In the genomic region with DNA sequence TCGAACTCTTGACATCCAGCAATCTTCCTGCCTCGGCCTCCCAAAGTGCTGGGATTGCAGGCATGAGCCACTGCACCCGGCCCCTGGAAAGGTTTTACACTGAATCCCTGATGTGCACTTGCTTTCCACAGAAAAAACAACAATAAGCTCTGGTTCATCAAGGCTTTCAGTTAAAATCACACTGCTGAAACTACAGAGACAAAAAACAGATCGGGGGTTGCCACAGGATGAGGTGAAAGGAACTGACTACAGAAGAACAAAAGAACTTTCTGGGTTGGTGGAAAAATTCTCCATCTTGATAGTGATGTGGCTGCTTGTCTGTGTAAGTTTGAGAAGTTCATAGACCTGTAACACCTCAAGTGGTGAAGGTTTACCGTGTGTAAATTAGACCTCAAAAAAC, we compare ENCODE assay signal across 8 cellular contexts. TPM values are rescaled to one million over a fixed set of nuclear protein-coding genes. Genes with fewer than 3 reads are reported as not detected.
DNase-seq lines count a peak whose midpoint lies in the region; ATAC-seq and TF ChIP-seq lines count a peak whose summit lies in the region.

No MANE protein-coding gene starts in this region.

- no peak overlapping the region for H2AFZ ChIP-seq in Loucy (ENCODE audit: low read length)

- peak overlapping the region; percentile 77 for H3K4me2 ChIP-seq in Loucy (ENCODE audit: low read depth, low read length, poor library complexity, severe bottlenecking)

- H3K9ac ChIP-seq in Loucy (ENCODE audit: low read depth, low read length, poor library complexity, severe bottlenecking) (peak overlapping the region; percentile 72), endodermal cell (ENCODE audit: extremely low read depth, low read length, poor library complexity, severe bottlenecking) (peak overlapping the region; percentile 74)

- POLR2A ChIA-PET in activated CD8-positive, alpha-beta T cell treated with anti-CD3 and anti-CD28 coated beads for 36 hours (lab: Charles Lee), result interaction anchor here (0.9 to 8.1 kb wide), 17 partner anchors 8 to 197 kb away, joined by 3 to 163 read pairs (median 6); a partner anchor contains a TSS

- no peaks in the 10 kb centered on the region for H3K9me2 ChIP-seq in Loucy (replicated peaks; ENCODE audit: low read depth, low read length)

- H4K20me1 ChIP-seq in Loucy (ENCODE audit: insufficient read depth, low read length, poor library complexity, severe bottlenecking), result peaks cover 5% of the 10 kb centered on the region

- no peaks in the 10 kb centered on the region for H3K9me3 Mint-ChIP-seq in activated CD8-positive, alpha-beta T cell treated with anti-CD3 and anti-CD28 coated beads for 36 hours
- H3K9me3 Mint-ChIP-seq in endodermal cell, result no peaks in the 10 kb centered on the region

- H3K9me3 ChIP-seq in Loucy (ENCODE audit: insufficient read depth, low read depth, low read length), result no peaks in the 10 kb centered on the region
- no peaks in the 10 kb centered on the region for H3K9me3 ChIP-seq in endodermal cell (ENCODE audit: control insufficient read depth, low read length)

- peak overlapping the region; percentile 80 for H3K4me3 ChIP-seq in Loucy (ENCODE audit: low read length, poor library complexity, severe bottlenecking)
- H3K4me3 ChIP-seq in endodermal cell (ENCODE audit: low read length), result peak overlapping the region; percentile 89

- CTCF ChIA-PET in activated CD8-positive, alpha-beta T cell treated with anti-CD3 and anti-CD28 coated beads for 36 hours (lab: Charles Lee), result interaction anchor here (0.8 to 6.4 kb wide), 12 partner anchors 10 to 148 kb away, joined by 3 to 44 read pairs (median 6); no protein-coding TSS in a partner anchor

- H3K27ac Mint-ChIP-seq in activated CD8-positive, alpha-beta T cell treated with anti-CD3 and anti-CD28 coated beads for 36 hours, result peak overlapping the region; percentile 90
- peak overlapping the region; percentile 85 for H3K27ac Mint-ChIP-seq in endodermal cell

- H3K4me1 ChIP-seq in Loucy (ENCODE audit: insufficient read depth, low read length, poor library complexity, severe bottlenecking) (peaks cover 64% of the 10 kb centered on the region), endodermal cell (ENCODE audit: control insufficient read depth, insufficient read depth, low read length) (peaks cover 30% of the 10 kb centered on the region)

- intact Hi-C loops in activated CD8-positive, alpha-beta T cell treated with anti-CD3 and anti-CD28 coated beads for 36 hours (cut with micrococcal nuclease), result loop anchor here (5.0 to 10.0 kb wide), 2 partner anchors 64 to 129 kb away; a partner anchor contains a TSS

- H3K27me3 Mint-ChIP-seq in activated CD8-positive, alpha-beta T cell treated with anti-CD3 and anti-CD28 coated beads for 36 hours, result no peaks in the 10 kb centered on the region
- no peaks in the 10 kb centered on the region for H3K27me3 Mint-ChIP-seq in endodermal cell (ENCODE audit: insufficient read depth)

- H3K27ac ChIP-seq in endodermal cell (ENCODE audit: low read depth, low read length), result no peak overlapping the region

- H3K4me3 Mint-ChIP-seq in activated CD8-positive, alpha-beta T cell treated with anti-CD3 and anti-CD28 coated beads for 36 hours, result peak overlapping the region; percentile 88
- H3K4me3 Mint-ChIP-seq in endodermal cell, result peak overlapping the region; percentile 83

- peaks cover 48% of the 10 kb centered on the region for H3K79me2 ChIP-seq in Loucy (ENCODE audit: insufficient read depth, low read length)

- peaks cover 59% of the 10 kb centered on the region for H3K4me1 Mint-ChIP-seq in activated CD8-positive, alpha-beta T cell treated with anti-CD3 and anti-CD28 coated beads for 36 hours (ENCODE audit: low read depth)
- H3K4me1 Mint-ChIP-seq in endodermal cell, result peaks cover 65% of the 10 kb centered on the region

- peaks cover 56% of the 10 kb centered on the region for H3K36me3 Mint-ChIP-seq in activated CD8-positive, alpha-beta T cell treated with anti-CD3 and anti-CD28 coated beads for 36 hours (ENCODE audit: low read depth)
- peaks cover 15% of the 10 kb centered on the region for H3K36me3 Mint-ChIP-seq in endodermal cell (ENCODE audit: low read depth)

- WGBS in endodermal cell (ENCODE audit: insufficient coverage in 1 of 2, insufficient read length in 1 of 2), 2 experiments, result 82 to 87% methylated on average over 5 of the region's 5 CpGs

- H3K27me3 ChIP-seq in Loucy (ENCODE audit: insufficient read depth, low read length, poor library complexity, severe bottlenecking), result no peaks in the 10 kb centered on the region
- no peaks in the 10 kb centered on the region for H3K27me3 ChIP-seq in endodermal cell (ENCODE audit: control insufficient read depth, insufficient read depth, low read length, poor library complexity, severe bottlenecking)

- ATAC-seq in activated CD8-positive, alpha-beta T cell treated with anti-CD3 and anti-CD28 coated beads for 36 hours, result peak; percentile 4
- ATAC-seq in GM21723 (IDR thresholded peaks at IDR 0.05; ENCODE audit: unreplicated experiment), result no peak
- no peak for ATAC-seq in GM21390 (IDR thresholded peaks at IDR 0.05; ENCODE audit: unreplicated experiment)

- no peak for TF ChIP-seq CTCF in Loucy (conservative IDR thresholded peaks at IDR 0.05; ENCODE audit: low read length)
- no peak for TF ChIP-seq CTCF in activated CD8-positive, alpha-beta T cell treated with anti-CD3 and anti-CD28 coated beads for 36 hours (IDR thresholded peaks at IDR 0.05)
- TF ChIP-seq CTCF in endodermal cell (conservative IDR thresholded peaks at IDR 0.05), result no peak

- no peaks in the 10 kb centered on the region for H3K36me3 ChIP-seq in Loucy (ENCODE audit: insufficient read depth, low read length)
- H3K36me3 ChIP-seq in endodermal cell (ENCODE audit: control insufficient read depth, insufficient read depth, low read length), result peaks cover 20% of the 10 kb centered on the region

- DNase-seq in activated CD8-positive, alpha-beta T cell treated with anti-CD3 and anti-CD28 coated beads for 36 hours, result peak; percentile 71
- DNase-seq in endodermal cell, result no peak
- peak; percentile 51 for DNase-seq in stimulated activated CD4-positive, alpha-beta T cell treated with anti-CD3 and anti-CD28 coated beads, Interleukin-4, amount 100 ng/mL, for 24 hours
- DNase-seq in NCI-H2196 treated with DMSO at 0.1 percent for 48 hours (lab: John Stamatoyannopoulos, UW; ENCODE audit: unreplicated experiment), result no peak
- DNase-seq in GF-D8 (lab: John Stamatoyannopoulos, UW), result no peak

- H3F3A ChIP-seq in Loucy (ENCODE audit: low read depth), result peaks cover 14% of the 10 kb centered on the region

RNA-seq across cellular contexts. Expression of a gene that starts 2.9 kb away (rescaled TPM):
- 10 to 100 TPM; 41.6 to 44.1 TPM for total RNA-seq in activated CD8-positive, alpha-beta T cell treated with anti-CD3 and anti-CD28 coated beads for 36 hours
- total RNA-seq in endodermal cell, result 10 to 100 TPM; 34.5 to 38.1 TPM
- 7.3 TPM for polyA plus RNA-seq in endodermal cell (2013, experiment 1 of 2)
- 5.5 TPM for polyA plus RNA-seq in endodermal cell (2013, experiment 2 of 2)

RNA-seq across cellular contexts. Expression of a gene that starts 42.1 kb away (rescaled TPM):
- 10 to 100 TPM; 66.7 to 68.5 TPM for total RNA-seq in activated CD8-positive, alpha-beta T cell treated with anti-CD3 and anti-CD28 coated beads for 36 hours
- 10 to 100 TPM; 28.9 to 32.9 TPM for total RNA-seq in endodermal cell
- polyA plus RNA-seq in endodermal cell (2013, experiment 1 of 2), result 24.1 TPM
- polyA plus RNA-seq in endodermal cell (2013, experiment 2 of 2), result 19.7 TPM

RNA-seq across cellular contexts. Expression of a gene that starts 58.2 kb away (rescaled TPM):
- not detected for total RNA-seq in activated CD8-positive, alpha-beta T cell treated with anti-CD3 and anti-CD28 coated beads for 36 hours
- total RNA-seq in endodermal cell, result not detected
- not detected for polyA plus RNA-seq in endodermal cell (2013, experiment 1 of 2)
- not detected for polyA plus RNA-seq in endodermal cell (2013, experiment 2 of 2)

Comparison
In these comparisons a context has a peak if more than half of its experiments do, and no peak if none do; other contexts are left out.
1. DNase-seq: peak in activated CD8-positive, alpha-beta T cell treated with anti-CD3 and anti-CD28 coated beads for 36 hours (single experiment) and stimulated activated CD4-positive, alpha-beta T cell treated with anti-CD3 and anti-CD28 coated beads, Interleukin-4, amount 100 ng/mL, for 24 hours (single experiment); none in endodermal cell (single experiment), NCI-H2196 treated with DMSO at 0.1 percent for 48 hours (single experiment) and GF-D8 (single experiment).